Comparison of ENCODE assay signal across 20 cellular contexts in genomic region chr11:132472411-132473205, GRCh38.
A peak's percentile ranks its signal among the peaks of the same experiment; 100 is the strongest.
DNase-seq lines count a peak whose midpoint lies in the region; ATAC-seq and TF ChIP-seq lines count a peak whose summit lies in the region.
"Had no signal": no experiment of that assay in that cellular context is flagged by ENCODE, and none has a peak within 500 bp of the region (broad histone marks: within the 10 kb centered on the region; RNA-seq: fewer than 3 reads in every experiment).

No MANE protein-coding gene starts in this region.

- no peak for ATAC-seq in natural killer cell
- no peak for ATAC-seq in lower lobe of right lung
- ATAC-seq: activated CD8-positive, alpha-beta T cell treated with anti-CD3 and anti-CD28 coated beads for 36 hours; Right ventricle myocardium inferior had no signal

- in situ Hi-C loops in mammary epithelial cell (cut with MboI; ENCODE audit: low sequenced_read_pairs in 2 of 2), result loop anchor here in 1 of 2 donors (25.0 kb wide), 1 partner anchor 90 kb away; no protein-coding TSS in a partner anchor

- TF ChIP-seq CTCF in mammary epithelial cell (conservative IDR thresholded peaks at IDR 0.05 in 1 of 2, IDR thresholded peaks at IDR 0.05 in 1 of 2; ENCODE audit: extremely low read depth in 1 of 2, insufficient read depth in 1 of 2, low read depth in 1 of 2, low read length in 2 of 2) (no peak), MCF 10A (IDR thresholded peaks at IDR 0.05; ENCODE audit: unreplicated experiment) (no peak), testis (IDR thresholded peaks at IDR 0.05) (no peak), natural killer cell (IDR thresholded peaks at IDR 0.05) (no peak), lower lobe of right lung (IDR thresholded peaks at IDR 0.05) (no peak)

- H4K20me1 ChIP-seq in mammary epithelial cell (ENCODE audit: insufficient read depth, low read length), result no peaks in the 10 kb centered on the region

- H3K4me3 Mint-ChIP-seq in MCF 10A (ENCODE audit: unreplicated experiment) (no peak overlapping the region), natural killer cell (no peak overlapping the region)
- H3K4me3 Mint-ChIP-seq: activated CD8-positive, alpha-beta T cell treated with anti-CD3 and anti-CD28 coated beads for 36 hours; activated naive CD8-positive, alpha-beta T cell treated with anti-CD3 and anti-CD28 coated beads for 36 hours; CD8-positive, alpha-beta memory T cell; endodermal cell had no signal

- peak overlapping the region; percentile 67 for H2AFZ ChIP-seq in mammary epithelial cell (ENCODE audit: low read depth, low read length)

- H3K9me3 ChIP-seq in mammary epithelial cell (replicated peaks; ENCODE audit: insufficient read depth, low read length) (no peaks in the 10 kb centered on the region), testis (no peaks in the 10 kb centered on the region), lower lobe of right lung (no peaks in the 10 kb centered on the region)
- H3K9me3 ChIP-seq: uterus had no signal

- POLR2A ChIA-PET in MCF 10A (lab: Yijun Ruan, JAX), result no interaction called here

- CTCF ChIA-PET in mammary epithelial cell (lab: Charles Lee; ENCODE audit: low non-redundant PET), result interaction anchor here (0.5 kb wide), 1 partner anchor 181 kb away, joined by 29 read pairs; no protein-coding TSS in a partner anchor
- CTCF ChIA-PET in MCF 10A (lab: Yijun Ruan, JAX), result no interaction called here

- peaks cover 17% of the 10 kb centered on the region for H3K4me1 ChIP-seq in mammary epithelial cell (ENCODE audit: insufficient read depth, low read length)
- H3K4me1 ChIP-seq in testis, result no peaks in the 10 kb centered on the region
- H3K4me1 ChIP-seq in lower lobe of right lung, result no peaks in the 10 kb centered on the region
- H3K4me1 ChIP-seq: uterus had no signal

- DNase-seq in mammary epithelial cell (no peak), MCF 10A (ENCODE audit: unreplicated experiment) (no peak), cerebellar cortex (ENCODE audit: low spot score) (peak; percentile 81), midbrain (lab: John Stamatoyannopoulos, UW) (peak; percentile 7), testis (peak; percentile 26), natural killer cell (no peak), lower lobe of right lung (no peak), DMS153 treated with DMSO at 0.1 percent for 48 hours (lab: John Stamatoyannopoulos, UW; ENCODE audit: unreplicated experiment) (no peak)
- DNase-seq: activated CD8-positive, alpha-beta T cell treated with anti-CD3 and anti-CD28 coated beads for 36 hours; activated naive CD8-positive, alpha-beta T cell treated with anti-CD3 and anti-CD28 coated beads for 36 hours; activated T-cell treated with anti-CD3 and anti-CD28 coated beads, Interleukin-2, amount 50 U/mL, for 48 hours; CD8-positive, alpha-beta memory T cell; central memory CD4-positive, alpha-beta T cell; endodermal cell; IMR-90; NCI-H187; NCI-H510A; stimulated activated naive CD4-positive, alpha-beta T cell treated with Interleukin-2 at 50 U/mL for 16 hours; uterus had no signal

- intact Hi-C loops in mammary epithelial cell (cut with micrococcal nuclease) (loop anchor here (10.0 kb wide), 3 partner anchors 262 to 592 kb away; no protein-coding TSS in a partner anchor), MCF 10A (cut with micrococcal nuclease) (no loop called here), testis (cut with DNase I; ENCODE audit: low total_unique reads) (no loop called here), natural killer cell (cut with micrococcal nuclease) (no loop called here), lower lobe of right lung (cut with DNase I) (no loop called here)

- 62% methylated on average over 6 of the region's 6 CpGs for WGBS in mammary epithelial cell (ENCODE audit: low coverage, missing lambda C conversion rate)
- WGBS in testis, 2 donors, result 38 to 49% methylated on average over 6 of the region's 6 CpGs

- H3K9me3 Mint-ChIP-seq in MCF 10A (ENCODE audit: unreplicated experiment) (peaks cover 7% of the 10 kb centered on the region), natural killer cell (peaks cover 3 to 8% of the 10 kb centered on the region in 2 donors)
- H3K9me3 Mint-ChIP-seq: activated CD8-positive, alpha-beta T cell treated with anti-CD3 and anti-CD28 coated beads for 36 hours; activated naive CD8-positive, alpha-beta T cell treated with anti-CD3 and anti-CD28 coated beads for 36 hours had no signal

- no peaks in the 10 kb centered on the region for H3K27me3 ChIP-seq in mammary epithelial cell (ENCODE audit: insufficient read depth, low read length)
- no peaks in the 10 kb centered on the region for H3K27me3 ChIP-seq in testis
- H3K27me3 ChIP-seq in lower lobe of right lung (ENCODE audit: low read depth), result no peaks in the 10 kb centered on the region
- H3K27me3 ChIP-seq: uterus had no signal

- H3K4me3 ChIP-seq in mammary epithelial cell (replicated peaks in 1 of 3; ENCODE audit: insufficient read depth in 1 of 3, low read depth in 2 of 3, low read length in 3 of 3), result no peak overlapping the region
- H3K4me3 ChIP-seq in testis, result no peak overlapping the region
- H3K4me3 ChIP-seq in lower lobe of right lung, result no peak overlapping the region
- H3K4me3 ChIP-seq: uterus had no signal

- H3K27ac ChIP-seq in mammary epithelial cell (ENCODE audit: insufficient read depth, low read depth, low read length) (no peak overlapping the region), testis (no peak overlapping the region), lower lobe of right lung (no peak overlapping the region)
- H3K27ac ChIP-seq: uterus had no signal

- dilution Hi-C loops in mammary epithelial cell (cut with HindIII; ENCODE audit: low sequenced_read_pairs), result no loop called here

- BruUV-seq in mammary epithelial cell (replicated peaks; lab: Mats Ljungman, UMichigan) (no TSS peak), MCF 10A (replicated peaks; lab: Mats Ljungman, UMichigan) (no TSS peak)

- H3K27ac Mint-ChIP-seq in MCF 10A (ENCODE audit: low read depth, unreplicated experiment) (no peak overlapping the region), natural killer cell (no peak overlapping the region)
- H3K27ac Mint-ChIP-seq: activated CD8-positive, alpha-beta T cell treated with anti-CD3 and anti-CD28 coated beads for 36 hours; activated naive CD8-positive, alpha-beta T cell treated with anti-CD3 and anti-CD28 coated beads for 36 hours; CD8-positive, alpha-beta memory T cell; endodermal cell had no signal

- H3K4me2 ChIP-seq in mammary epithelial cell (ENCODE audit: insufficient read depth, low read depth, low read length), result no peak overlapping the region

- H3K36me3 ChIP-seq in mammary epithelial cell (ENCODE audit: insufficient read depth, low read length) (no peaks in the 10 kb centered on the region), testis (ENCODE audit: low read depth, missing control alignments) (no peaks in the 10 kb centered on the region), lower lobe of right lung (no peaks in the 10 kb centered on the region)
- H3K36me3 ChIP-seq: uterus had no signal

- H3K79me2 ChIP-seq in mammary epithelial cell (ENCODE audit: insufficient read depth, low read length), result no peaks in the 10 kb centered on the region

- no peaks in the 10 kb centered on the region for H3K27me3 Mint-ChIP-seq in MCF 10A (ENCODE audit: insufficient read depth, unreplicated experiment)
- H3K27me3 Mint-ChIP-seq in natural killer cell (ENCODE audit: low read depth in 2 of 2), result no peaks in the 10 kb centered on the region
- H3K27me3 Mint-ChIP-seq: CD8-positive, alpha-beta memory T cell had no signal

- H3K36me3 Mint-ChIP-seq in MCF 10A (ENCODE audit: insufficient read depth, unreplicated experiment) (no peaks in the 10 kb centered on the region), natural killer cell (no peaks in the 10 kb centered on the region)
- H3K36me3 Mint-ChIP-seq: activated naive CD8-positive, alpha-beta T cell treated with anti-CD3 and anti-CD28 coated beads for 36 hours; CD8-positive, alpha-beta memory T cell had no signal

- TF ChIP-seq POLR2A in testis (IDR thresholded peaks at IDR 0.05), result no peak

- H3K4me1 Mint-ChIP-seq in MCF 10A (ENCODE audit: insufficient read depth, unreplicated experiment) (no peaks in the 10 kb centered on the region), natural killer cell (no peaks in the 10 kb centered on the region)
- H3K4me1 Mint-ChIP-seq: activated naive CD8-positive, alpha-beta T cell treated with anti-CD3 and anti-CD28 coated beads for 36 hours; CD8-positive, alpha-beta memory T cell; endodermal cell had no signal

- no peak overlapping the region for H3K9ac ChIP-seq in mammary epithelial cell (ENCODE audit: insufficient read depth, low read length)

Comparison
In these comparisons a context has a peak if more than half of its experiments do, and no peak if none do; other contexts are left out.
1. DNase-seq: peak in cerebellar cortex (single experiment), midbrain (single experiment) and testis (single experiment); none in mammary epithelial cell (single experiment), MCF 10A (single experiment), natural killer cell (single experiment), lower lobe of right lung (single experiment) and DMS153 treated with DMSO at 0.1 percent for 48 hours (single experiment).